In genomic region chr4:122536001-122536400, GRCh38 we compare ENCODE assay signal across 28 cellular contexts.
A peak's percentile ranks its signal among the peaks of the same experiment; 100 is the strongest.
DNase-seq lines count a peak whose midpoint lies in the region; ATAC-seq, FAIRE-seq and TF ChIP-seq lines count a peak whose summit lies in the region.
"Had no signal": no experiment of that assay in that cellular context is flagged by ENCODE, and none has a peak within 500 bp of the region (broad histone marks: within the 10 kb centered on the region; RNA-seq: fewer than 3 reads in every experiment).

No MANE protein-coding gene starts in this region.

- no peaks in the 10 kb centered on the region for H4K20me1 ChIP-seq in astrocyte (ENCODE audit: insufficient read depth, low read length)

- H3K27me3 Mint-ChIP-seq in activated CD4-positive, alpha-beta T cell treated with anti-CD3 and anti-CD28 coated beads, Interleukin-2, amount 10 ng/mL, durations not matched to agents 24 days and 14 days = no peaks in the 10 kb centered on the region
- no peaks in the 10 kb centered on the region for H3K27me3 Mint-ChIP-seq in astrocyte (ENCODE audit: low read depth, unreplicated experiment)
- H3K27me3 Mint-ChIP-seq: CD8-positive, alpha-beta memory T cell had no signal

- no peak overlapping the region for H3K9ac ChIP-seq in astrocyte (ENCODE audit: low read length)

- peak overlapping the region; percentile 65 for H3K27ac Mint-ChIP-seq in activated CD4-positive, alpha-beta T cell treated with anti-CD3 and anti-CD28 coated beads, Interleukin-2, amount 10 ng/mL, durations not matched to agents 24 days and 14 days
- H3K27ac Mint-ChIP-seq in activated naive CD4-positive, alpha-beta T cell treated with anti-CD3 and anti-CD28 coated beads, Interleukin-2, amount 50 U/mL, for 72 hours = peak overlapping the region; percentile 60 to 97
- no peak overlapping the region for H3K27ac Mint-ChIP-seq in astrocyte (ENCODE audit: unreplicated experiment)
- H3K27ac Mint-ChIP-seq: CD14-positive monocyte; CD8-positive, alpha-beta memory T cell had no signal

- H3K4me1 Mint-ChIP-seq in activated CD4-positive, alpha-beta T cell treated with anti-CD3 and anti-CD28 coated beads, Interleukin-2, amount 10 ng/mL, durations not matched to agents 24 days and 14 days = peaks cover 50% of the 10 kb centered on the region
- peaks cover 19% of the 10 kb centered on the region for H3K4me1 Mint-ChIP-seq in astrocyte (ENCODE audit: low read depth, unreplicated experiment)

- peaks cover 15% of the 10 kb centered on the region for H3K36me3 Mint-ChIP-seq in activated CD4-positive, alpha-beta T cell treated with anti-CD3 and anti-CD28 coated beads, Interleukin-2, amount 10 ng/mL, durations not matched to agents 24 days and 14 days (ENCODE audit: low read depth)
- peaks cover 9 to 37% of the 10 kb centered on the region in 2 donors for H3K36me3 Mint-ChIP-seq in activated naive CD4-positive, alpha-beta T cell treated with anti-CD3 and anti-CD28 coated beads, Interleukin-2, amount 50 U/mL, for 72 hours
- H3K36me3 Mint-ChIP-seq in astrocyte (ENCODE audit: low read depth, unreplicated experiment) = no peaks in the 10 kb centered on the region
- H3K36me3 Mint-ChIP-seq: CD14-positive monocyte had no signal

- H3K9me3 ChIP-seq in astrocyte (ENCODE audit: insufficient read depth, low read depth, low read length) (no peaks in the 10 kb centered on the region), right lobe of liver (no peaks in the 10 kb centered on the region)
- H3K9me3 ChIP-seq: BE2C, MG63 had no signal

- H3K4me2 ChIP-seq in astrocyte (ENCODE audit: low read length) = no peak overlapping the region

- 50% methylated on average over 1 of the region's 1 CpG for WGBS in right lobe of liver (ENCODE audit: insufficient coverage, low coverage, low lambda C conversion rate, missing lambda C conversion rate)

- no peak for TF ChIP-seq POLR2A in right lobe of liver (IDR thresholded peaks at IDR 0.05)

- no peak for FAIRE-seq in astrocyte (lab: Jason Lieb, UNC)
- FAIRE-seq: GM12891, H1 had no signal

- H3K36me3 ChIP-seq in astrocyte (ENCODE audit: insufficient read depth, low read length) (no peaks in the 10 kb centered on the region), right lobe of liver (no peaks in the 10 kb centered on the region)
- H3K36me3 ChIP-seq: BE2C, MG63 had no signal

- ATAC-seq in activated naive CD4-positive, alpha-beta T cell treated with anti-CD3 and anti-CD28 coated beads, Interleukin-2, amount 50 U/mL, for 72 hours = no peak
- ATAC-seq in right lobe of liver = no peak

- TF ChIP-seq CTCF in astrocyte (IDR thresholded peaks at IDR 0.05; ENCODE audit: insufficient read depth, low read depth, low read length) (no peak), fibroblast of villous mesenchyme (IDR thresholded peaks at IDR 0.05; ENCODE audit: insufficient read depth, low read depth, low read length) (no peak), right lobe of liver (IDR thresholded peaks at IDR 0.05) (no peak)

- intact Hi-C loops in activated CD4-positive, alpha-beta T cell treated with anti-CD3 and anti-CD28 coated beads, Interleukin-2, amount 10 ng/mL, durations not matched to agents 24 days and 14 days (cut with micrococcal nuclease) = no loop called here
- intact Hi-C loops in right lobe of liver (cut with DNase I) = no loop called here

- H2AFZ ChIP-seq in astrocyte (ENCODE audit: low read depth, low read length) = no peak overlapping the region

- peaks cover 5% of the 10 kb centered on the region for H3K4me1 ChIP-seq in astrocyte (ENCODE audit: insufficient read depth, low read length)
- no peaks in the 10 kb centered on the region for H3K4me1 ChIP-seq in right lobe of liver
- H3K4me1 ChIP-seq: BE2C had no signal

- no peak overlapping the region for H3K4me3 ChIP-seq in astrocyte (ENCODE audit: insufficient read depth, low read depth, low read length)
- no peak overlapping the region for H3K4me3 ChIP-seq in fibroblast of villous mesenchyme (ENCODE audit: low read depth, low read length)
- H3K4me3 ChIP-seq in right lobe of liver = no peak overlapping the region
- H3K4me3 ChIP-seq: MG63 had no signal

- peaks cover 42% of the 10 kb centered on the region for H3K9me3 Mint-ChIP-seq in activated CD4-positive, alpha-beta T cell treated with anti-CD3 and anti-CD28 coated beads, Interleukin-2, amount 10 ng/mL, durations not matched to agents 24 days and 14 days
- peaks cover 16 to 29% of the 10 kb centered on the region in 2 donors for H3K9me3 Mint-ChIP-seq in activated naive CD4-positive, alpha-beta T cell treated with anti-CD3 and anti-CD28 coated beads, Interleukin-2, amount 50 U/mL, for 72 hours
- H3K9me3 Mint-ChIP-seq in astrocyte (ENCODE audit: unreplicated experiment) = peaks cover 5% of the 10 kb centered on the region

- H3K27ac ChIP-seq in astrocyte (ENCODE audit: low read depth, low read length) (no peak overlapping the region), right lobe of liver (no peak overlapping the region)

- no peaks in the 10 kb centered on the region for H3K79me2 ChIP-seq in astrocyte (ENCODE audit: insufficient read depth, low read length)

- no peak overlapping the region for H3K4me3 Mint-ChIP-seq in activated CD4-positive, alpha-beta T cell treated with anti-CD3 and anti-CD28 coated beads, Interleukin-2, amount 10 ng/mL, durations not matched to agents 24 days and 14 days
- H3K4me3 Mint-ChIP-seq in astrocyte (ENCODE audit: unreplicated experiment) = no peak overlapping the region
- H3K4me3 Mint-ChIP-seq: CD14-positive monocyte; CD8-positive, alpha-beta memory T cell had no signal

- DNase-seq in activated CD4-positive, alpha-beta T cell treated with anti-CD3 and anti-CD28 coated beads, Interleukin-2, amount 10 ng/mL, durations not matched to agents 24 days and 14 days = no peak
- no peak for DNase-seq in activated CD4-positive, alpha-beta T cell treated with anti-CD3 and anti-CD28 coated beads for 4 hours
- no peak for DNase-seq in activated naive CD4-positive, alpha-beta T cell treated with anti-CD3 and anti-CD28 coated beads, Interleukin-2, amount 50 U/mL, for 72 hours (ENCODE audit: low spot score in 2 of 2)
- DNase-seq in activated naive CD4-positive, alpha-beta T cell treated with anti-CD3 and anti-CD28 coated beads, Interleukin-2, amount 50 U/mL, for 16 hours = no peak
- DNase-seq in astrocyte (ENCODE audit: low read depth) (peak; percentile 85), fibroblast of villous mesenchyme (ENCODE audit: low read depth) (peak; percentile 20), RKO (ENCODE audit: low spot score) (no peak), right lobe of liver (no peak)
- DNase-seq: 8988T; ACHN; BE2C; Calu3; CD8-positive, alpha-beta memory T cell; DMS79 treated with DMSO at 0.1 percent for 48 hours; GF-D8; HCEC 1CT; KG1; MG63; NCI-H1105 treated with DMSO at 0.1 percent for 48 hours; NCI-H146; NCI-H1930; NCI-H2107; NCI-H446; NCI-H524 treated with DMSO at 0.1 percent for 48 hours; NCI-H774 had no signal

- H3K27me3 ChIP-seq in astrocyte (ENCODE audit: insufficient read depth, low read length) (no peaks in the 10 kb centered on the region), right lobe of liver (no peaks in the 10 kb centered on the region)
- H3K27me3 ChIP-seq: BE2C, MG63 had no signal

Comparison
In these comparisons a context has a peak if more than half of its experiments do, and no peak if none do; other contexts are left out.
1. DNase-seq: peak in astrocyte (single experiment) and fibroblast of villous mesenchyme (single experiment); none in activated CD4-positive, alpha-beta T cell treated with anti-CD3 and anti-CD28 coated beads, Interleukin-2, amount 10 ng/mL, durations not matched to agents 24 days and 14 days (single experiment), activated CD4-positive, alpha-beta T cell treated with anti-CD3 and anti-CD28 coated beads for 4 hours (0 of 2), activated naive CD4-positive, alpha-beta T cell treated with anti-CD3 and anti-CD28 coated beads, Interleukin-2, amount 50 U/mL, for 72 hours (0 of 2), activated naive CD4-positive, alpha-beta T cell treated with anti-CD3 and anti-CD28 coated beads, Interleukin-2, amount 50 U/mL, for 16 hours (single experiment), RKO (single experiment) and right lobe of liver (0 of 3).